In genomic region chr9:4984171-4984570, GRCh38 we compare ENCODE assay signal across 8 cellular contexts. TPM values are rescaled to one million over a fixed set of nuclear protein-coding genes. Genes with fewer than 3 reads are reported as not detected.
A peak's percentile ranks its signal among the peaks of the same experiment; 100 is the strongest.
DNase-seq lines count a peak whose midpoint lies in the region; ATAC-seq and TF ChIP-seq lines count a peak whose summit lies in the region.

No MANE protein-coding gene starts in this region.

- peak overlapping the region; percentile 82 to 96 for H2BK12ac ChIP-seq in mesenchymal stem cell (ENCODE audit: low read length in 2 of 2)

- CTCF ChIA-PET in Caco-2 (lab: Charles Lee), result interaction anchor here (0.9 kb wide), 1 partner anchor 222 kb away, joined by 3 read pairs; no protein-coding TSS in a partner anchor

- H3K27ac Mint-ChIP-seq in Caco-2 (ENCODE audit: unreplicated experiment), result peak overlapping the region; percentile 87
- H3K27ac Mint-ChIP-seq in chondrocyte (ENCODE audit: unreplicated experiment), result peak overlapping the region; percentile 98

- peak overlapping the region; percentile 61 for H2BK5ac ChIP-seq in mesenchymal stem cell (ENCODE audit: low read depth, low read length, poor library complexity, severe bottlenecking)

- H3K27me3 ChIP-seq in Caco-2 (replicated peaks; ENCODE audit: control insufficient read depth, insufficient read depth, low read length), result no peaks in the 10 kb centered on the region
- no peaks in the 10 kb centered on the region for H3K27me3 ChIP-seq in mesenchymal stem cell (ENCODE audit: control insufficient read depth in 1 of 2, insufficient read depth in 1 of 2, low read length in 2 of 2)
- H3K27me3 ChIP-seq in vagina, result no peaks in the 10 kb centered on the region

- POLR2A ChIA-PET in Caco-2 (lab: Charles Lee), result no interaction called here

- H2BK120ac ChIP-seq in mesenchymal stem cell (ENCODE audit: low read depth, low read length), result peak overlapping the region; percentile 99

- peak overlapping the region; percentile 90 to 93 for H3K4ac ChIP-seq in mesenchymal stem cell (ENCODE audit: low read depth in 1 of 2, low read length in 2 of 2)

- H3K4me3 ChIP-seq in Caco-2 (ENCODE audit: low read depth, low read length) (peak overlapping the region; percentile 63), mesenchymal stem cell (ENCODE audit: insufficient read depth in 1 of 2, low read depth in 1 of 2, low read length in 2 of 2) (peak overlapping the region; percentile 92), vagina (peak overlapping the region; percentile 49 to 66)

- H3K4me1 Mint-ChIP-seq in Caco-2 (ENCODE audit: low read depth, unreplicated experiment) (peaks cover 15% of the 10 kb centered on the region), chondrocyte (ENCODE audit: low read depth) (peaks cover 37% of the 10 kb centered on the region)

- H3K36me3 Mint-ChIP-seq in Caco-2 (ENCODE audit: insufficient read depth, unreplicated experiment) (peaks cover 9% of the 10 kb centered on the region), chondrocyte (ENCODE audit: low read depth) (no peaks in the 10 kb centered on the region)

- H3K14ac ChIP-seq in mesenchymal stem cell (ENCODE audit: low read length in 2 of 2), result peak overlapping the region in 1 of 2 experiments; percentile 96

- H3K9me3 ChIP-seq in Caco-2 (no peaks in the 10 kb centered on the region), mesenchymal stem cell (ENCODE audit: control insufficient read depth, low read length) (no peaks in the 10 kb centered on the region), vagina (no peaks in the 10 kb centered on the region)

- peaks cover 3% of the 10 kb centered on the region; the same call in 1 of the 2 replicates for H3K4me1 ChIP-seq in Caco-2
- H3K4me1 ChIP-seq in mesenchymal stem cell (ENCODE audit: control insufficient read depth, insufficient read depth, low read depth, low read length), result peaks cover 2% of the 10 kb centered on the region
- peaks cover 38% of the 10 kb centered on the region for H3K4me1 ChIP-seq in vagina

- peak overlapping the region; percentile 86 for H2BK15ac ChIP-seq in mesenchymal stem cell (ENCODE audit: low read depth, poor library complexity, severe bottlenecking)

- no peak overlapping the region for H2AK5ac ChIP-seq in mesenchymal stem cell (ENCODE audit: low read length, severe bottlenecking)

- DNase-seq in Caco-2 (peak in 1 of 2 experiments; percentile 40), NCI-H1694 (lab: John Stamatoyannopoulos, UW) (peak; percentile 24), chondrocyte (ENCODE audit: low spot score) (no peak), mesenchymal stem cell (no peak), vagina (ENCODE audit: extremely low spot score in 2 of 2) (no peak), G401 (ENCODE audit: low spot score) (no peak), GM13977 (ENCODE audit: low spot score) (no peak)

- intact Hi-C loops in Caco-2 (cut with micrococcal nuclease; ENCODE audit: unreplicated experiment) (loop anchor here (10.0 kb wide), 3 partner anchors 319 to 611 kb away; partner anchors contain the start of genes PLPP6 and SPATA6L), vagina (cut with DNase I) (loop anchor here (10.0 kb wide), 2 partner anchors 59 to 299 kb away; no protein-coding TSS in a partner anchor)

- peak overlapping the region in 1 of 2 experiments; percentile 95 for H3K23ac ChIP-seq in mesenchymal stem cell (ENCODE audit: low read length in 2 of 2)

- H3K4me3 Mint-ChIP-seq in Caco-2 (ENCODE audit: unreplicated experiment) (peak overlapping the region; percentile 76), chondrocyte (ENCODE audit: unreplicated experiment) (peak overlapping the region; percentile 76)

- H3K9ac ChIP-seq in mesenchymal stem cell (ENCODE audit: low read length), result peak overlapping the region; percentile 95

- peak; percentile 2 for ATAC-seq in GM21825 (IDR thresholded peaks at IDR 0.05; ENCODE audit: unreplicated experiment)

- in situ Hi-C loops in G401 (cut with HindIII; ENCODE audit: low sequenced_read_pairs) (no loop called here), GM13977 (cut with MboI; ENCODE audit: low pct_unique_long_range_greater_than_20kb, low sequenced_read_pairs, unreplicated experiment) (loop anchor here (10.0 to 25.0 kb wide), 3 partner anchors 49 to 453 kb away; partner anchors contain the start of gene PLGRKT)

- H3K27me3 Mint-ChIP-seq in Caco-2 (ENCODE audit: insufficient read depth, unreplicated experiment) (peaks cover 5% of the 10 kb centered on the region), chondrocyte (ENCODE audit: low read depth) (no peaks in the 10 kb centered on the region)

- peak overlapping the region; percentile 79 for H2AFZ ChIP-seq in mesenchymal stem cell (ENCODE audit: low read depth, low read length)

- peaks cover 3% of the 10 kb centered on the region for H3K79me1 ChIP-seq in mesenchymal stem cell (replicated peaks; ENCODE audit: low read length, poor library complexity, severe bottlenecking)

- H4K8ac ChIP-seq in mesenchymal stem cell (ENCODE audit: low read length), result peak overlapping the region; percentile 99

- BruUV-seq in Caco-2 (replicated peaks; lab: Mats Ljungman, UMichigan), result no TSS peak

- H3K27ac ChIP-seq in mesenchymal stem cell (ENCODE audit: low read length, poor library complexity, severe bottlenecking), result peak overlapping the region; percentile 99
- peak overlapping the region; percentile 94 for H3K27ac ChIP-seq in vagina

- 26% methylated on average over 12 of the region's 19 CpGs for WGBS in mesenchymal stem cell

- H4K91ac ChIP-seq in mesenchymal stem cell (ENCODE audit: low read length), result peak overlapping the region; percentile 98

- no peak for TF ChIP-seq POLR2A in vagina (IDR thresholded peaks at IDR 0.05)

- no peaks in the 10 kb centered on the region for H3K36me3 ChIP-seq in Caco-2 (ENCODE audit: control insufficient read depth, insufficient read depth, low read length)
- H3K36me3 ChIP-seq in mesenchymal stem cell (ENCODE audit: control insufficient read depth in 1 of 2, insufficient read depth in 2 of 2, low read depth in 1 of 2, low read length in 2 of 2), result peaks cover 0 to 7% of the 10 kb centered on the region in 2 experiments
- H3K36me3 ChIP-seq in vagina, result no peaks in the 10 kb centered on the region

- peak overlapping the region; percentile 98 to 99 for H3K18ac ChIP-seq in mesenchymal stem cell (ENCODE audit: low read depth in 1 of 2, low read length in 2 of 2)

- H3K9me3 Mint-ChIP-seq in Caco-2 (ENCODE audit: unreplicated experiment) (no peaks in the 10 kb centered on the region), chondrocyte (ENCODE audit: low read depth) (no peaks in the 10 kb centered on the region)

- H3K4me2 ChIP-seq in mesenchymal stem cell (ENCODE audit: low read length, poor library complexity, severe bottlenecking), result peak overlapping the region; percentile 97

- TF ChIP-seq CTCF in Caco-2 (IDR thresholded peaks at IDR 0.05; ENCODE audit: insufficient read depth in 1 of 2, low read depth in 1 of 2, low read length in 1 of 2, severe bottlenecking in 1 of 2, unreplicated experiment in 1 of 2) (no peak), chondrocyte (IDR thresholded peaks at IDR 0.05) (no peak), vagina (IDR thresholded peaks at IDR 0.05) (no peak), GM13977 (IDR thresholded peaks at IDR 0.05; ENCODE audit: extremely low read depth, insufficient read depth, missing control alignments) (no peak)

RNA-seq across cellular contexts. Expression of gene JAK2, which starts 0.9 kb away (rescaled TPM):
- total RNA-seq in Caco-2 (2022), result 0.86 and 1.4 TPM in 2 replicates
- total RNA-seq in chondrocyte, result 15.8 to 17.5 TPM (median 16.6 TPM) in 3 replicates
- 6.6 TPM for polyA plus RNA-seq in mesenchymal stem cell (2013, experiment 1 of 2)
- 6.4 TPM for polyA plus RNA-seq in mesenchymal stem cell (2013, experiment 2 of 2)
- 25.8 TPM for total RNA-seq in vagina
- total RNA-seq in G401 (2014; rRNA removed; shearing (Covaris generic)), result 3.9 and 4.9 TPM in 2 replicates
